ENCODE assay signal across 29 cellular contexts in the genomic region with DNA sequence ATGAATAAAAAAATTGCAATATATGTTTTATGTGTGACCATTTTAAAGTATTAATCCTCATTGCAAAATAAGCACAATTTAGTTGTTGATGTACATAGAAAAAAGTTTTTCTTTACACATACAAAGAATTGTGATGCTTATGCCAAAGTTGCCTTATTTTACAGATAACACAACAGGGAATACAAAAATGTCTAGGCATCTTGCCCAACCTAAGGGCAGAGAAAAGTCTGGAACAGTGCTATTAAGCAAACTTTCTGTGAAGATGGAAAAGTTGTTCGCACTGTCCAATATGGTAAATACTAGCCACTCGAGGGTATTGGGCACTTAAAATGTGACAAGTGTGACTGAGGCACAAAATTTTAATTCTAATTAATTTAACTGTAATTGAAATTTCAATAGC.
"Had no signal": no experiment of that assay in that cellular context is flagged by ENCODE, and none has a peak within 500 bp of the region (broad histone marks: within the 10 kb centered on the region; RNA-seq: fewer than 3 reads in every experiment).

No MANE protein-coding gene starts in this region.

- H3K9me3 ChIP-seq: breast epithelium had no signal

- H3K4me3 Mint-ChIP-seq: activated B cell treated with CpG ODN at 0.5 μM for 24 hours; activated CD4-positive, alpha-beta memory T cell treated with anti-CD3 and anti-CD28 coated beads for 36 hours; activated CD4-positive, alpha-beta T cell treated with anti-CD3 and anti-CD28 coated beads, Interleukin-2, amount 10 ng/mL, durations not matched to agents 7 days and 5 days; activated naive CD8-positive, alpha-beta T cell; activated T-cell treated with anti-CD3 and anti-CD28 coated beads, Interleukin-2, amount 50 U/mL, for 4 hours; T-cell had no signal

- H3K27me3 ChIP-seq: breast epithelium had no signal

- H3K27ac Mint-ChIP-seq: activated B cell treated with CpG ODN at 0.5 μM for 24 hours; activated CD4-positive, alpha-beta memory T cell treated with anti-CD3 and anti-CD28 coated beads for 36 hours; activated CD4-positive, alpha-beta T cell treated with anti-CD3 and anti-CD28 coated beads, Interleukin-2, amount 10 ng/mL, durations not matched to agents 7 days and 5 days; activated naive CD8-positive, alpha-beta T cell; T-cell had no signal

- H3K4me1 ChIP-seq: breast epithelium had no signal

- ATAC-seq: activated T-cell treated with anti-CD3 and anti-CD28 coated beads, Interleukin-2, amount 50 U/mL, for 4 hours; Panc1; Right ventricle myocardium inferior; T-cell had no signal

- H3K4me3 ChIP-seq: breast epithelium, SK-N-MC had no signal

- H3K27me3 Mint-ChIP-seq: activated B cell treated with CpG ODN at 0.5 μM for 24 hours; activated CD4-positive, alpha-beta memory T cell treated with anti-CD3 and anti-CD28 coated beads for 36 hours; activated CD4-positive, alpha-beta T cell treated with anti-CD3 and anti-CD28 coated beads, Interleukin-2, amount 10 ng/mL, durations not matched to agents 7 days and 5 days; activated naive CD8-positive, alpha-beta T cell; T-cell had no signal

- H3K9me3 Mint-ChIP-seq: activated B cell treated with CpG ODN at 0.5 μM for 24 hours; activated CD4-positive, alpha-beta T cell treated with anti-CD3 and anti-CD28 coated beads, Interleukin-2, amount 10 ng/mL, durations not matched to agents 7 days and 5 days; activated T-cell treated with anti-CD3 and anti-CD28 coated beads, Interleukin-2, amount 50 U/mL, for 4 hours had no signal

- H3K4me1 Mint-ChIP-seq: activated B cell treated with CpG ODN at 0.5 μM for 24 hours; activated CD4-positive, alpha-beta T cell treated with anti-CD3 and anti-CD28 coated beads, Interleukin-2, amount 10 ng/mL, durations not matched to agents 7 days and 5 days; T-cell had no signal

- DNase-seq: activated B cell treated with CpG ODN at 0.5 μM for 24 hours; activated CD4-positive, alpha-beta memory T cell treated with anti-CD3 and anti-CD28 coated beads for 36 hours; activated CD4-positive, alpha-beta T cell treated with anti-CD3 and anti-CD28 coated beads for 1 hour; activated CD4-positive, alpha-beta T cell treated with anti-CD3 and anti-CD28 coated beads, Interleukin-2, amount 10 ng/mL, durations not matched to agents 7 days and 5 days; activated CD8-positive, alpha-beta memory T cell treated with anti-CD3 and anti-CD28 coated beads for 24 hours; activated effector memory CD4-positive, alpha-beta T cell treated with anti-CD3 and anti-CD28 coated beads, Interleukin-2, amount 50 U/mL, for 16 hours; activated naive CD4-positive, alpha-beta T cell treated with Interleukin-2 at 50 U/mL for 16 hours; activated T-cell treated with anti-CD3 and anti-CD28 coated beads, Interleukin-2, amount 50 U/mL, for 4 hours; anterior cingulate cortex; central memory CD4-positive, alpha-beta T cell; Kasumi-1; KBM-7; NCI-H1048; NCI-H146; NCI-H187 treated with DMSO at 0.1 percent for 48 hours; NCI-H2171 treated with DMSO at 0.1 percent for 48 hours; NCI-H226; NCI-H510A; NCI-H69; NK-92 treated with Interleukin-12 subunit alpha and Interleukin-12 subunit beta, amount 100 ng/mL, for 24 hours; RPMI8226; T-cell; T-helper 2 cell; T1000 had no signal

- H3K36me3 Mint-ChIP-seq: activated CD4-positive, alpha-beta memory T cell treated with anti-CD3 and anti-CD28 coated beads for 36 hours; activated naive CD8-positive, alpha-beta T cell; T-cell had no signal

- H3K27ac ChIP-seq: breast epithelium, SK-N-MC had no signal
